Comparison of ENCODE assay signal across 10 cellular contexts in genomic region chr7:136868496-136869005, GRCh38. TPM values are rescaled to one million over a fixed set of nuclear protein-coding genes. Genes with fewer than 3 reads are reported as not detected.
DNase-seq lines count a peak whose midpoint lies in the region; ATAC-seq and TF ChIP-seq lines count a peak whose summit lies in the region.
"Had no signal": no experiment of that assay in that cellular context is flagged by ENCODE, and none has a peak within 500 bp of the region (broad histone marks: within the 10 kb centered on the region; RNA-seq: fewer than 3 reads in every experiment).

Gene CHRM2 (plus strand): TSS chr7:136868652. CDS start chr7:137014866, 146,214 bp downstream.

- H3K36me3 Mint-ChIP-seq in nephron progenitor cell (ENCODE audit: low read depth) = no peaks in the 10 kb centered on the region
- H3K36me3 Mint-ChIP-seq in activated T-helper 17 cell treated with anti-CD3 and anti-CD28 coated beads, Interleukin-2, amount 50 U/mL, for 72 hours (ENCODE audit: low read depth) = no peaks in the 10 kb centered on the region

- no peaks in the 10 kb centered on the region for H3K9me3 Mint-ChIP-seq in nephron progenitor cell
- no peaks in the 10 kb centered on the region for H3K9me3 Mint-ChIP-seq in activated T-helper 17 cell treated with anti-CD3 and anti-CD28 coated beads, Interleukin-2, amount 50 U/mL, for 72 hours
- H3K9me3 Mint-ChIP-seq: central memory CD8-positive, alpha-beta T cell had no signal

- peak within 1 kb of the TSS; percentile 79 for H3K4me3 Mint-ChIP-seq in nephron progenitor cell
- no peak within 1 kb of the TSS for H3K4me3 Mint-ChIP-seq in activated T-helper 17 cell treated with anti-CD3 and anti-CD28 coated beads, Interleukin-2, amount 50 U/mL, for 72 hours
- H3K4me3 Mint-ChIP-seq: central memory CD8-positive, alpha-beta T cell had no signal

- DNase-seq in D341Med (ENCODE audit: low spot score) (peak; percentile 47), NCI-H524 treated with DMSO at 0.1 percent for 48 hours (lab: John Stamatoyannopoulos, UW) (peak; percentile 32), fibroblast of mammary gland (ENCODE audit: low read depth) (peak; percentile 14), nephron progenitor cell (peak; percentile 39), GM20000 (ENCODE audit: low spot score) (no peak), T-helper 1 cell (no peak)
- DNase-seq: T1000 had no signal

- peaks cover 26% of the 10 kb centered on the region for H3K4me1 Mint-ChIP-seq in nephron progenitor cell
- H3K4me1 Mint-ChIP-seq in activated T-helper 17 cell treated with anti-CD3 and anti-CD28 coated beads, Interleukin-2, amount 50 U/mL, for 72 hours = no peaks in the 10 kb centered on the region
- H3K4me1 Mint-ChIP-seq: central memory CD8-positive, alpha-beta T cell had no signal

- TF ChIP-seq CTCF in fibroblast of mammary gland (conservative IDR thresholded peaks at IDR 0.05; ENCODE audit: control insufficient read depth, insufficient read depth, low read depth, low read length) = no peak
- no peak for TF ChIP-seq CTCF in nephron progenitor cell (IDR thresholded peaks at IDR 0.05)
- TF ChIP-seq CTCF in GM20000 (IDR thresholded peaks at IDR 0.05; ENCODE audit: extremely low read depth, missing control alignments) = no peak

- H3K27ac Mint-ChIP-seq in nephron progenitor cell = no peak within 1 kb of the TSS
- no peak within 1 kb of the TSS for H3K27ac Mint-ChIP-seq in activated T-helper 17 cell treated with anti-CD3 and anti-CD28 coated beads, Interleukin-2, amount 50 U/mL, for 72 hours

- H3K27me3 Mint-ChIP-seq in nephron progenitor cell (ENCODE audit: low read depth, poor library complexity) = peaks cover 86% of the 10 kb centered on the region
- H3K27me3 Mint-ChIP-seq in activated T-helper 17 cell treated with anti-CD3 and anti-CD28 coated beads, Interleukin-2, amount 50 U/mL, for 72 hours = peaks cover 26% of the 10 kb centered on the region

- H3K4me3 ChIP-seq in fibroblast of mammary gland (ENCODE audit: control insufficient read depth, low read depth, low read length) = no peak within 1 kb of the TSS

- no peak for ATAC-seq in GM21619 (IDR thresholded peaks at IDR 0.05; ENCODE audit: unreplicated experiment)
- ATAC-seq in activated T-helper 17 cell treated with anti-CD3 and anti-CD28 coated beads, Interleukin-2, amount 50 U/mL, for 72 hours (replicated peaks) = no peak

RNA-seq across cellular contexts. Expression of gene CHRM2, which starts in this region (rescaled TPM):
- not detected for total RNA-seq in activated T-helper 17 cell treated with anti-CD3 and anti-CD28 coated beads, Interleukin-2, amount 50 U/mL, for 72 hours

Comparison
In these comparisons a context has a peak if more than half of its experiments do, and no peak if none do; other contexts are left out.
1. DNase-seq: peak in D341Med (single experiment), NCI-H524 treated with DMSO at 0.1 percent for 48 hours (single experiment), fibroblast of mammary gland (single experiment) and nephron progenitor cell (single experiment); none in GM20000 (single experiment) and T-helper 1 cell (0 of 5).